In the genomic region with DNA sequence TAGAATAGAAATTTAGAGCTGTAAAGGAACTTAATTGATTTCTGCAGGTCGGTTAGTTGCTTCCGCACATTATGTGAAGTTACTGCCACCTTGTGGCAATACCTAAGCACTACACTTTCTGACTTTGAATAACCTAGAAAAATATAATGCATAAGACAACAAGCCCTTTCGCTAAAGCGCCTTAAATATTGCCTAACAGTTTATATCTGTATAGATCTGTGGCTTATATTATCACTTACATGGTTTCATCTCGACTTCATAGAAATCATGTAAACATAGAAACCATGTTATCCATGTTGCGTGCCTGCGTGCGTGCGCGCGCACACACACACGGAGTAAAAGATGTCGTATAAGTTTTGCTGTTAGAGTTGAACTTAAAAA, we compare ENCODE assay signal across 7 cellular contexts. TPM values are rescaled to one million over a fixed set of nuclear protein-coding genes. Genes with fewer than 3 reads are reported as not detected.
A peak's percentile ranks its signal among the peaks of the same experiment; 100 is the strongest.
DNase-seq lines count a peak whose midpoint lies in the region; ATAC-seq and TF ChIP-seq lines count a peak whose summit lies in the region.

No MANE protein-coding gene starts in this region.

- H3K9me3 Mint-ChIP-seq in activated CD8-positive, alpha-beta T cell treated with anti-CD3 and anti-CD28 coated beads, Interleukin-2, amount 10 ng/mL, durations not matched to agents 7 days and 5 days (ENCODE audit: insufficient read depth), result no peaks in the 10 kb centered on the region

- peaks cover 22% of the 10 kb centered on the region for H3K4me1 Mint-ChIP-seq in activated CD8-positive, alpha-beta T cell treated with anti-CD3 and anti-CD28 coated beads, Interleukin-2, amount 10 ng/mL, durations not matched to agents 7 days and 5 days (ENCODE audit: low read depth)

- no peak overlapping the region for H2AFZ ChIP-seq in neural cell (ENCODE audit: low read depth, low read length)

- no peaks in the 10 kb centered on the region for H3K36me3 Mint-ChIP-seq in activated CD8-positive, alpha-beta T cell treated with anti-CD3 and anti-CD28 coated beads, Interleukin-2, amount 10 ng/mL, durations not matched to agents 7 days and 5 days (ENCODE audit: low read depth)

- no peak overlapping the region for H3K27ac ChIP-seq in neural cell (ENCODE audit: low read length)

- no peaks in the 10 kb centered on the region for H4K20me1 ChIP-seq in neural cell (ENCODE audit: insufficient read depth)

- TF ChIP-seq RAD21 in neural cell (conservative IDR thresholded peaks at IDR 0.05), result peak; percentile 92

- H3K4me3 Mint-ChIP-seq in activated CD8-positive, alpha-beta T cell treated with anti-CD3 and anti-CD28 coated beads, Interleukin-2, amount 10 ng/mL, durations not matched to agents 7 days and 5 days, result no peak overlapping the region

- no peak overlapping the region for H3K9ac ChIP-seq in neural cell (ENCODE audit: low read length)

- no peaks in the 10 kb centered on the region for H3K27me3 ChIP-seq in neural cell (ENCODE audit: insufficient read depth, low read depth, low read length)

- POLR2A ChIA-PET in activated CD8-positive, alpha-beta T cell treated with anti-CD3 and anti-CD28 coated beads, Interleukin-2, amount 10 ng/mL, durations not matched to agents 7 days and 5 days (lab: Charles Lee), result interaction anchor here (1.0 to 2.1 kb wide), 2 partner anchors 10 to 14 kb away, joined by 3 to 21 read pairs; partner anchors contain the start of gene IFI16

- no peaks in the 10 kb centered on the region for H3K27me3 Mint-ChIP-seq in activated CD8-positive, alpha-beta T cell treated with anti-CD3 and anti-CD28 coated beads, Interleukin-2, amount 10 ng/mL, durations not matched to agents 7 days and 5 days (ENCODE audit: low read depth)

- H3K4me2 ChIP-seq in neural cell (ENCODE audit: low read length), result no peak overlapping the region

- H3K79me2 ChIP-seq in neural cell (replicated peaks; ENCODE audit: insufficient read depth, low read length), result no peaks in the 10 kb centered on the region

- peak; percentile 71 for TF ChIP-seq CTCF in HFF-Myc (IDR thresholded peaks at IDR 0.05; ENCODE audit: low read depth, low read length, missing control alignments)
- TF ChIP-seq CTCF in fibroblast of villous mesenchyme (IDR thresholded peaks at IDR 0.05; ENCODE audit: insufficient read depth, low read depth, low read length), result peak; percentile 81
- TF ChIP-seq CTCF in neural cell (IDR thresholded peaks at IDR 0.05; ENCODE audit: poor library complexity, severe bottlenecking), result peak; percentile 94

- no peaks in the 10 kb centered on the region for H3K36me3 ChIP-seq in neural cell (ENCODE audit: insufficient read depth, low read length)

- H3K9me2 ChIP-seq in neural cell (ENCODE audit: insufficient read depth, low read length), result no peaks in the 10 kb centered on the region

- no peaks in the 10 kb centered on the region for H3K9me3 ChIP-seq in neural cell (ENCODE audit: low read length)

- no peak overlapping the region for H3K27ac Mint-ChIP-seq in activated CD8-positive, alpha-beta T cell treated with anti-CD3 and anti-CD28 coated beads, Interleukin-2, amount 10 ng/mL, durations not matched to agents 7 days and 5 days

- peak; percentile 71 for DNase-seq in ELR (ENCODE audit: low read depth)
- no peak for DNase-seq in HFF-Myc (ENCODE audit: extremely low read depth, low read depth)
- peak; percentile 43 for DNase-seq in NCI-H345 (lab: John Stamatoyannopoulos, UW)
- peak; percentile 69 for DNase-seq in activated CD8-positive, alpha-beta T cell treated with anti-CD3 and anti-CD28 coated beads, Interleukin-2, amount 10 ng/mL, durations not matched to agents 7 days and 5 days
- DNase-seq in fibroblast of villous mesenchyme (ENCODE audit: low read depth), result peak; percentile 72

- no peaks in the 10 kb centered on the region for H3F3A ChIP-seq in neural cell (ENCODE audit: insufficient read depth, low read length, poor library complexity, severe bottlenecking)

- H3K4me3 ChIP-seq in HFF-Myc (replicated peaks; ENCODE audit: low read depth, low read length) (peak overlapping the region; percentile 48), fibroblast of villous mesenchyme (ENCODE audit: low read depth, low read length) (peak overlapping the region; percentile 58), neural cell (ENCODE audit: low read length) (peak overlapping the region; percentile 46)

- TF ChIP-seq EP300 in neural cell (conservative IDR thresholded peaks at IDR 0.05; ENCODE audit: poor library complexity, severe bottlenecking), result no peak

- CTCF ChIA-PET in activated CD8-positive, alpha-beta T cell treated with anti-CD3 and anti-CD28 coated beads, Interleukin-2, amount 10 ng/mL, durations not matched to agents 7 days and 5 days (lab: Charles Lee), result interaction anchor here (0.6 to 2.7 kb wide), 28 partner anchors 9 to 795 kb away, joined by 3 to 20 read pairs (median 4); partner anchors contain the start of genes AIM2, IFI16 and OR10Z1

- peak; percentile 73 for ATAC-seq in activated CD8-positive, alpha-beta T cell treated with anti-CD3 and anti-CD28 coated beads, Interleukin-2, amount 10 ng/mL, durations not matched to agents 7 days and 5 days
- no peak for ATAC-seq in GM18858 (IDR thresholded peaks at IDR 0.05; ENCODE audit: unreplicated experiment)

TF ChIP-seq in neural cell, 6 proteins besides CTCF, POLR2A, EP300 and RAD21:
- peak; percentile 90 for TF ChIP-seq SMC3 (conservative IDR thresholded peaks at IDR 0.05; ENCODE audit: poor library complexity)
- TF ChIP-seq POLR2AphosphoS5 (IDR thresholded peaks at IDR 0.05), result no peak
TF ChIP-seq in neural cell: peak in this region for 1.

RNA-seq across cellular contexts. Expression of gene IFI16, which starts 10.9 kb away (rescaled TPM):
- total RNA-seq in activated CD8-positive, alpha-beta T cell treated with anti-CD3 and anti-CD28 coated beads, Interleukin-2, amount 10 ng/mL, durations not matched to agents 7 days and 5 days, result 100 to 1,000 TPM; 308 to 314 TPM
- 59.9 and 60.5 TPM in 2 replicates for total RNA-seq in fibroblast of villous mesenchyme
- polyA plus RNA-seq in neural cell, result 0.12 TPM in 1 of 2 replicates, not detected in the other
- not detected in 2 replicates for polyA minus RNA-seq in neural cell
